Comparison of ENCODE assay signal across 25 cellular contexts in genomic region chr17:32398946-32399345, GRCh38.
"Had no signal": no experiment of that assay in that cellular context is flagged by ENCODE, and none has a peak within 500 bp of the region (broad histone marks: within the 10 kb centered on the region; RNA-seq: fewer than 3 reads in every experiment).

No MANE protein-coding gene starts in this region.

- H3K27ac ChIP-seq: epithelial cell of prostate, esophagus squamous epithelium, ovary, prostate gland, sigmoid colon, suprapubic skin, tibial artery, upper lobe of right lung had no signal

- H3K9me3 ChIP-seq: esophagus squamous epithelium, ovary, prostate gland, sigmoid colon, suprapubic skin, tibial artery, upper lobe of right lung had no signal

- H3K4me1 ChIP-seq: prostate gland, sigmoid colon, suprapubic skin, tibial artery, upper lobe of right lung had no signal

- H3K27ac Mint-ChIP-seq: activated CD8-positive, alpha-beta T cell treated with anti-CD3 and anti-CD28 coated beads for 36 hours; activated naive CD4-positive, alpha-beta T cell treated with anti-CD3 and anti-CD28 coated beads for 36 hours; activated naive CD8-positive, alpha-beta T cell treated with anti-CD3 and anti-CD28 coated beads, Interleukin-2, amount 50 U/mL, for 24 hours; memory B cell; nephron; stimulated activated memory B cell treated with anti-CD40 and anti-IgM and Interleukin-4, amounts not matched to agents 10 μg/mL and 1 μg/mL and 100 μg/mL, for 72 hours had no signal

- H3K27me3 ChIP-seq: esophagus squamous epithelium, ovary, sigmoid colon, suprapubic skin, tibial artery, upper lobe of right lung had no signal

- H3K36me3 ChIP-seq: esophagus squamous epithelium, ovary, prostate gland, sigmoid colon, suprapubic skin, tibial artery, upper lobe of right lung had no signal

- H3K9me3 Mint-ChIP-seq: activated CD8-positive, alpha-beta T cell treated with anti-CD3 and anti-CD28 coated beads for 36 hours; nephron; stimulated activated memory B cell treated with anti-CD40 and anti-IgM and Interleukin-4, amounts not matched to agents 10 μg/mL and 1 μg/mL and 100 μg/mL, for 72 hours had no signal

- H3K4me1 Mint-ChIP-seq: memory B cell; nephron; stimulated activated memory B cell treated with anti-CD40 and anti-IgM and Interleukin-4, amounts not matched to agents 10 μg/mL and 1 μg/mL and 100 μg/mL, for 72 hours had no signal

- H3K27me3 Mint-ChIP-seq: activated CD8-positive, alpha-beta T cell treated with anti-CD3 and anti-CD28 coated beads for 36 hours; activated naive CD8-positive, alpha-beta T cell treated with anti-CD3 and anti-CD28 coated beads, Interleukin-2, amount 50 U/mL, for 24 hours; memory B cell; stimulated activated memory B cell treated with anti-CD40 and anti-IgM and Interleukin-4, amounts not matched to agents 10 μg/mL and 1 μg/mL and 100 μg/mL, for 72 hours had no signal

- ATAC-seq: activated CD8-positive, alpha-beta T cell treated with anti-CD3 and anti-CD28 coated beads for 36 hours; activated naive CD8-positive, alpha-beta T cell treated with anti-CD3 and anti-CD28 coated beads, Interleukin-2, amount 50 U/mL, for 24 hours; SK-N-SH treated with all-trans-retinoic acid at 6 μM for 48 hours; stimulated activated memory B cell treated with anti-CD40 and anti-IgM and Interleukin-4, amounts not matched to agents 10 μg/mL and 1 μg/mL and 100 μg/mL, for 72 hours; upper lobe of right lung had no signal

- DNase-seq: activated CD4-positive, alpha-beta T cell treated with anti-CD3 and anti-CD28 coated beads, Interleukin-2, amount 50 U/mL, for 1 hour; activated CD4-positive, CD25-positive, alpha-beta regulatory T cell treated with anti-CD3 and anti-CD28 coated beads, Interleukin-2, amount 50 U/mL, for 72 hours; activated CD8-positive, alpha-beta T cell treated with anti-CD3 and anti-CD28 coated beads for 36 hours; activated effector memory CD4-positive, alpha-beta T cell treated with Interleukin-2 at 50 U/mL for 16 hours; activated naive CD4-positive, alpha-beta T cell treated with anti-CD3 and anti-CD28 coated beads for 36 hours; activated naive CD8-positive, alpha-beta T cell treated with anti-CD3 and anti-CD28 coated beads, Interleukin-2, amount 50 U/mL, for 24 hours; amygdala; dermis blood vessel endothelial cell; effector CD4-positive, alpha-beta T cell; esophagus squamous epithelium; islet precursor cell; ovary; retina; sigmoid colon; small intestine; stimulated activated CD4-positive, alpha-beta T cell treated with anti-CD3 and anti-CD28 coated beads, Interleukin-4, amount 100 ng/mL, for 24 hours; tibial artery; upper lobe of right lung had no signal

- H3K4me3 Mint-ChIP-seq: activated CD8-positive, alpha-beta T cell treated with anti-CD3 and anti-CD28 coated beads for 36 hours; activated naive CD4-positive, alpha-beta T cell treated with anti-CD3 and anti-CD28 coated beads for 36 hours; activated naive CD8-positive, alpha-beta T cell treated with anti-CD3 and anti-CD28 coated beads, Interleukin-2, amount 50 U/mL, for 24 hours; memory B cell; nephron; stimulated activated memory B cell treated with anti-CD40 and anti-IgM and Interleukin-4, amounts not matched to agents 10 μg/mL and 1 μg/mL and 100 μg/mL, for 72 hours had no signal

- H3K4me3 ChIP-seq: esophagus squamous epithelium, ovary, prostate gland, sigmoid colon, suprapubic skin, tibial artery, upper lobe of right lung had no signal
